8 cellular contexts compared by ENCODE assay signal in the genomic region with DNA sequence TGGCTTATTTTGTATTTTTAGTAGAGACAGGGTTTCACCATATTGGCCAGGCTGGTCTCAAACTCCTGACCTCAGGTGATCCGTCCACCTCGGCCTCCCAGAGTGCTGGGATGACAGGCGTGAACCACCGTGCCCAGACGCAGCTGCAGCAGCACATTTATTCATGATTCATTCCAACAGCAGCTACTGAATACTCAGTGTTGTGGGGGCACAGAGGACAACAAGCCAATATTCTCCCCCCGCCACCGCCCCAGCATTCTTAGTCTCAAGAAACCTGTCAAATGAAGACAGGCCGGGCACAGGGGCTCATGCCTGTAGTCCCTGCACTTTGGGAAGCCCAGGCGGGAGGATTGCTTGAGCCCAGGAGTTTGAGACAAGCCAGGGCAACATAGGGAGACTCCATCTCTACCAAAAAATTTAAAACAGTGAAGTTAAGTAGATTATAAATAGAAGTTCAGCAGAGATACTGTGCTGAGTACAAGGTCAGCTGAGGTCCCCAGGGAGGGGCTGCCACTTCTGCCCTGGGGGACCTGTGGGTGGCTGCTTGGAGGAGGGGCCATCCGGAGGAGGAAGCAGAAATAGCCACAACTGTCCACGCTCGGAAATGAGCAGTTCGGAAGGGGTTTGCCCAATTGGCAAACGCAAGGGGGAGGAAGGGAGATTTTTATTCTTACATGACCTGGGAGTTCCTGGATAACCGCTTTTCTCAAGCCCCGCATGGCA. TPM values are rescaled to one million over a fixed set of nuclear protein-coding genes. Genes with fewer than 3 reads are reported as not detected.
DNase-seq lines count a peak whose midpoint lies in the region; TF ChIP-seq lines count a peak whose summit lies in the region.

No MANE protein-coding gene starts in this region.

- no peak for TF ChIP-seq EP300 in esophagus muscularis mucosa (IDR thresholded peaks at IDR 0.05)

- WGBS in esophagus muscularis mucosa, result 23% methylated on average over 14 of the region's 16 CpGs

- H3K27ac Mint-ChIP-seq in Caco-2 (ENCODE audit: unreplicated experiment), result peak overlapping the region; percentile 92

- H3K36me3 Mint-ChIP-seq in Caco-2 (ENCODE audit: insufficient read depth, unreplicated experiment), result peaks cover 46% of the 10 kb centered on the region

- BruUV-seq in Caco-2 (replicated peaks; lab: Mats Ljungman, UMichigan), result TSS peak; percentile 80

- H3K9me3 Mint-ChIP-seq in Caco-2 (ENCODE audit: unreplicated experiment), result no peaks in the 10 kb centered on the region

- DNase-seq in Caco-2 (no peak), HFF-Myc (ENCODE audit: extremely low read depth, low read depth) (no peak), SKM-1 treated with dmso at 0.1 percent for 144 hours (lab: John Stamatoyannopoulos, UW; ENCODE audit: unreplicated experiment) (peak; percentile 95), esophagus muscularis mucosa (ENCODE audit: extremely low spot score) (no peak), COLO829 (ENCODE audit: low spot score) (no peak), NCI-H2171 treated with DMSO at 0.1 percent for 48 hours (lab: John Stamatoyannopoulos, UW) (no peak), NCI-H1092 treated with DMSO at 0.1 percent for 48 hours (lab: John Stamatoyannopoulos, UW) (no peak)

- H3K36me3 ChIP-seq in Caco-2 (ENCODE audit: control insufficient read depth, insufficient read depth, low read length) (no peaks in the 10 kb centered on the region), esophagus muscularis mucosa (no peaks in the 10 kb centered on the region), neutrophil (no peaks in the 10 kb centered on the region)

- H3K4me1 ChIP-seq in Caco-2 (peaks cover 67% of the 10 kb centered on the region), esophagus muscularis mucosa (peaks cover 78 to 91% (median 87%) of the 10 kb centered on the region in 4 donors), neutrophil (ENCODE audit: control insufficient read depth in 1 of 2, insufficient read depth in 1 of 2, low read depth in 1 of 2, low read length in 1 of 2) (peaks cover 75 to 84% of the 10 kb centered on the region in 2 experiments)

- H3K27me3 ChIP-seq in Caco-2 (replicated peaks; ENCODE audit: control insufficient read depth, insufficient read depth, low read length) (no peaks in the 10 kb centered on the region), esophagus muscularis mucosa (no peaks in the 10 kb centered on the region), neutrophil (no peaks in the 10 kb centered on the region)

- POLR2A ChIA-PET in Caco-2 (lab: Charles Lee), result no interaction called here

- H3K9me3 ChIP-seq in Caco-2 (no peaks in the 10 kb centered on the region), esophagus muscularis mucosa (no peaks in the 10 kb centered on the region), neutrophil (no peaks in the 10 kb centered on the region)

- CTCF ChIA-PET in Caco-2 (lab: Charles Lee), result interaction anchor here (1.4 kb wide), 1 partner anchor 12 kb away, joined by 12 read pairs; no protein-coding TSS in a partner anchor

- peak overlapping the region; percentile 32 for H3K4me3 Mint-ChIP-seq in Caco-2 (ENCODE audit: unreplicated experiment)

- intact Hi-C loops in Caco-2 (cut with micrococcal nuclease; ENCODE audit: unreplicated experiment) (loop anchor here (10.0 kb wide), 1 partner anchor 47 kb away; no protein-coding TSS in a partner anchor), esophagus muscularis mucosa (cut with DNase I) (no loop called here)

- H3K4me3 ChIP-seq in Caco-2 (ENCODE audit: low read depth, low read length) (no peak overlapping the region), HFF-Myc (replicated peaks; ENCODE audit: low read depth, low read length) (peak overlapping the region; percentile 62), esophagus muscularis mucosa (peak overlapping the region in 3 of 4 donors; percentile 19 to 25 (median 21)), neutrophil (ENCODE audit: low read depth in 1 of 2, low read length in 1 of 2) (peak overlapping the region; percentile 54 to 58)

- TF ChIP-seq CTCF in Caco-2 (IDR thresholded peaks at IDR 0.05; ENCODE audit: insufficient read depth in 1 of 2, low read depth in 1 of 2, low read length in 1 of 2, severe bottlenecking in 1 of 2, unreplicated experiment in 1 of 2) (no peak), HFF-Myc (IDR thresholded peaks at IDR 0.05; ENCODE audit: low read depth, low read length, missing control alignments) (no peak), esophagus muscularis mucosa (IDR thresholded peaks at IDR 0.05) (no peak), neutrophil (IDR thresholded peaks at IDR 0.05) (no peak)

- H3K4me1 Mint-ChIP-seq in Caco-2 (ENCODE audit: low read depth, unreplicated experiment), result peaks cover 9% of the 10 kb centered on the region

- H3K27ac ChIP-seq in esophagus muscularis mucosa (replicated peaks in 1 of 4) (peak overlapping the region; percentile 98 to 99 (median 99)), neutrophil (peak overlapping the region; percentile 99)

- H3K27me3 Mint-ChIP-seq in Caco-2 (ENCODE audit: insufficient read depth, unreplicated experiment), result no peaks in the 10 kb centered on the region

- TF ChIP-seq POLR2A in esophagus muscularis mucosa (IDR thresholded peaks at IDR 0.05; ENCODE audit: low read depth), result no peak

RNA-seq across cellular contexts. Expression of gene DOT1L, which starts 4.3 kb away (rescaled TPM):
- total RNA-seq in Caco-2 (2022), result 51.8 and 55.6 TPM in 2 replicates
- total RNA-seq in esophagus muscularis mucosa, result 10 to 100 TPM; 10.8 to 13.2 (median 12.0) TPM

RNA-seq across cellular contexts. Expression of gene AP3D1, which starts 16.7 kb away (rescaled TPM):
- 150 and 151 TPM in 2 replicates for total RNA-seq in Caco-2 (2022)
- total RNA-seq in esophagus muscularis mucosa, result 100 to 1,000 TPM in 2 of 4 donors, 10 to 100 TPM in 2; 76.0 to 156 (median 93.7) TPM
